In the genomic region with DNA sequence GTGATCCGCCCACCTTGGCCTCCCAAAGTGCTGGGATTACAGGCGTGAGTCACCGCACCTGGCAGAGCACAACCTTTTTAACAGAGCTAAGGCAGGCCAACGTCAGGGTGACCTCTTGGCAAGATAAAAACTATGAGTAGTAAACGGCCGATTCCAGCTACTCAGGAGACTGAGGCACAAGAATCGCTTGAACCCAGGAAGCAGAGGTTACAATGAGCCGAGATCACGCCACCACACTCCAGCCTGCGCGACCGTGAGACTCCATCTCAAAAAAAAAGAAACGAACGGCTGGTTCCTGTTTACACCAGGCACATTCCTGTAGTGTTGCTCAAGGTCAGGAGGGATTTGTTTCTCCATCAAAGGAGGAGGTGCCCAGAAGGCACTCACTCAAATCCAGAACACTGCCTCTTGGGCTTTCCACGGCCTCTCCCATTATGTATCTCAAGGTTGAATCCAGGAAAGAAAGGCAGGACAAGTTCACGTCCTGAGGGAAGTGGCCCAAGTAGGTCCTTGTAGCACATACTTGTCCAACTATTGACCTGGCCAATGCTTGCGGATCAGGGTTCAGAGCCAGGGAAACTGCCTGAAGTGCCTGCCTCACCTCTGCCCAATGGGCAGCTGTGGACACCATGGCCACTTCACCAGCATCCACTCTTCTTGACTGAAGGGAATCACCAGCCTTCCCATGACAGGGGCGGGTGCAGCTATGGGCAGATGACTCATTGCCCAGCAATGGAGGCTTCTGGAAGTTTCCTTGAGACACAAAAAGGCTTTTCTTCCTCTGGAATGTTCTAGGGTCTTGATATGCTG, we compare ENCODE assay signal across 11 cellular contexts. TPM values are rescaled to one million over a fixed set of nuclear protein-coding genes. Genes with fewer than 3 reads are reported as not detected.
DNase-seq lines count a peak whose midpoint lies in the region; ATAC-seq and TF ChIP-seq lines count a peak whose summit lies in the region.
"Had no signal": no experiment of that assay in that cellular context is flagged by ENCODE, and none has a peak within 500 bp of the region (broad histone marks: within the 10 kb centered on the region; RNA-seq: fewer than 3 reads in every experiment).

No MANE protein-coding gene starts in this region.

- POLR2A ChIA-PET in activated CD4-positive, alpha-beta T cell treated with anti-CD3 and anti-CD28 coated beads, Interleukin-2, amount 10 ng/mL, durations not matched to agents 7 days and 5 days (lab: Charles Lee) = no interaction called here

- H3K4me3 Mint-ChIP-seq in activated CD4-positive, alpha-beta T cell treated with anti-CD3 and anti-CD28 coated beads, Interleukin-2, amount 10 ng/mL, durations not matched to agents 7 days and 5 days = no peak overlapping the region
- H3K4me3 Mint-ChIP-seq in endodermal cell = no peak overlapping the region

- H3K9me3 Mint-ChIP-seq in activated CD4-positive, alpha-beta T cell treated with anti-CD3 and anti-CD28 coated beads, Interleukin-2, amount 10 ng/mL, durations not matched to agents 7 days and 5 days = no peaks in the 10 kb centered on the region
- no peaks in the 10 kb centered on the region for H3K9me3 Mint-ChIP-seq in endodermal cell

- H3K36me3 ChIP-seq in endodermal cell (ENCODE audit: control insufficient read depth, insufficient read depth, low read length) (peaks cover 80% of the 10 kb centered on the region), lower lobe of right lung (peaks cover 70% of the 10 kb centered on the region), urinary bladder (ENCODE audit: insufficient read depth) (no peaks in the 10 kb centered on the region)

- peaks cover 58% of the 10 kb centered on the region for H3K36me3 Mint-ChIP-seq in activated CD4-positive, alpha-beta T cell treated with anti-CD3 and anti-CD28 coated beads, Interleukin-2, amount 10 ng/mL, durations not matched to agents 7 days and 5 days (ENCODE audit: low read depth)
- peaks cover 88% of the 10 kb centered on the region for H3K36me3 Mint-ChIP-seq in endodermal cell (ENCODE audit: low read depth)

- WGBS in endodermal cell (ENCODE audit: insufficient coverage in 1 of 2, insufficient read length in 1 of 2), 2 experiments = 95 to 96% methylated on average over 18 of the region's 18 CpGs
- WGBS in urinary bladder = 76% methylated on average over 18 of the region's 18 CpGs

- H3K4me3 ChIP-seq in endodermal cell (ENCODE audit: low read length) = no peak overlapping the region
- H3K4me3 ChIP-seq in lower lobe of right lung = no peak overlapping the region
- no peak overlapping the region for H3K4me3 ChIP-seq in urinary bladder (ENCODE audit: low read depth, low read length)

- intact Hi-C loops in lower lobe of right lung (cut with DNase I) = no loop called here

- TF ChIP-seq CTCF in endodermal cell (conservative IDR thresholded peaks at IDR 0.05) (no peak), lower lobe of right lung (IDR thresholded peaks at IDR 0.05) (no peak)

- no peak for DNase-seq in activated CD4-positive, alpha-beta T cell treated with anti-CD3 and anti-CD28 coated beads, Interleukin-2, amount 10 ng/mL, durations not matched to agents 7 days and 5 days
- no peak for DNase-seq in activated CD4-positive, alpha-beta T cell treated with anti-CD3 and anti-CD28 coated beads for 1 hour
- DNase-seq in endodermal cell = no peak
- no peak for DNase-seq in lower lobe of right lung
- no peak for DNase-seq in cerebellar nuclear complex (lab: John Stamatoyannopoulos, UW)
- DNase-seq in NCI-H748 treated with DMSO at 0.1 percent for 48 hours (lab: John Stamatoyannopoulos, UW) = no peak
- DNase-seq in retina = no peak
- DNase-seq: 8988T; NCI-H2227 treated with DMSO at 0.1 percent for 48 hours; stimulated activated naive CD4-positive, alpha-beta T cell had no signal

- H3K27ac ChIP-seq in endodermal cell (ENCODE audit: low read depth, low read length) = no peak overlapping the region
- H3K27ac ChIP-seq in lower lobe of right lung = peak overlapping the region; percentile 76
- peak overlapping the region; percentile 72 for H3K27ac ChIP-seq in urinary bladder (ENCODE audit: low read depth)

- peak overlapping the region; percentile 2 for H3K27ac Mint-ChIP-seq in activated CD4-positive, alpha-beta T cell treated with anti-CD3 and anti-CD28 coated beads, Interleukin-2, amount 10 ng/mL, durations not matched to agents 7 days and 5 days
- peak overlapping the region; percentile 48 for H3K27ac Mint-ChIP-seq in endodermal cell

- ATAC-seq in lower lobe of right lung = peak; percentile 78 to 86

- peaks cover 2% of the 10 kb centered on the region for H3K4me1 Mint-ChIP-seq in activated CD4-positive, alpha-beta T cell treated with anti-CD3 and anti-CD28 coated beads, Interleukin-2, amount 10 ng/mL, durations not matched to agents 7 days and 5 days
- peaks cover 7% of the 10 kb centered on the region for H3K4me1 Mint-ChIP-seq in endodermal cell

- peaks cover 3% of the 10 kb centered on the region for H3K4me1 ChIP-seq in endodermal cell (ENCODE audit: control insufficient read depth, insufficient read depth, low read length)
- H3K4me1 ChIP-seq in lower lobe of right lung = peaks cover 48% of the 10 kb centered on the region
- no peaks in the 10 kb centered on the region for H3K4me1 ChIP-seq in urinary bladder (ENCODE audit: insufficient read depth)

- H3K27me3 ChIP-seq in endodermal cell (ENCODE audit: control insufficient read depth, insufficient read depth, low read length, poor library complexity, severe bottlenecking) (no peaks in the 10 kb centered on the region), lower lobe of right lung (ENCODE audit: low read depth) (no peaks in the 10 kb centered on the region)

- CTCF ChIA-PET in activated CD4-positive, alpha-beta T cell treated with anti-CD3 and anti-CD28 coated beads, Interleukin-2, amount 10 ng/mL, durations not matched to agents 7 days and 5 days (lab: Charles Lee) = interaction anchor here (1.3 to 1.6 kb wide), 4 partner anchors 8 to 23 kb away, joined by 3 to 6 read pairs (median 4); no protein-coding TSS in a partner anchor

- H3K9me3 ChIP-seq in endodermal cell (ENCODE audit: control insufficient read depth, low read length) (no peaks in the 10 kb centered on the region), lower lobe of right lung (no peaks in the 10 kb centered on the region)

- no peak overlapping the region for H3K9ac ChIP-seq in endodermal cell (ENCODE audit: extremely low read depth, low read length, poor library complexity, severe bottlenecking)

- no peaks in the 10 kb centered on the region for H3K27me3 Mint-ChIP-seq in activated CD4-positive, alpha-beta T cell treated with anti-CD3 and anti-CD28 coated beads, Interleukin-2, amount 10 ng/mL, durations not matched to agents 7 days and 5 days
- no peaks in the 10 kb centered on the region for H3K27me3 Mint-ChIP-seq in endodermal cell (ENCODE audit: insufficient read depth)

RNA-seq across cellular contexts. Expression of a gene that starts 13.5 kb away (rescaled TPM):
- 10 to 100 TPM; 16.8 TPM for total RNA-seq in activated CD4-positive, alpha-beta T cell treated with anti-CD3 and anti-CD28 coated beads, Interleukin-2, amount 10 ng/mL, durations not matched to agents 7 days and 5 days
- total RNA-seq in endodermal cell (10 to 100 TPM; 83.9 to 95.9 TPM), lower lobe of right lung (10.9 TPM), urinary bladder (9.0 TPM)
- 57.7 TPM for polyA plus RNA-seq in endodermal cell (2013, experiment 1 of 2)
- polyA plus RNA-seq in endodermal cell (2013, experiment 2 of 2) = 62.8 TPM
- polyA plus RNA-seq in urinary bladder = 11.0 TPM

RNA-seq across cellular contexts. Expression of a gene that starts 13.5 kb away (rescaled TPM):
- total RNA-seq in activated CD4-positive, alpha-beta T cell treated with anti-CD3 and anti-CD28 coated beads, Interleukin-2, amount 10 ng/mL, durations not matched to agents 7 days and 5 days = 1 to 10 TPM; 1.1 to 1.5 TPM
- total RNA-seq in endodermal cell (10 to 100 TPM; 21.1 to 30.1 TPM), lower lobe of right lung (14.1 TPM), urinary bladder (16.0 TPM)
- 21.5 TPM for polyA plus RNA-seq in endodermal cell (2013, experiment 1 of 2)
- polyA plus RNA-seq in endodermal cell (2013, experiment 2 of 2) = 19.6 TPM
- polyA plus RNA-seq in urinary bladder = 8.2 TPM
